Comparison of ENCODE assay signal across 1 cellular context in genomic region chr2:230268606-230269222, GRCh38.
TF ChIP-seq lines count a peak whose summit lies in the region.

No MANE protein-coding gene starts in this region.

TF ChIP-seq in GM12878, 131 proteins besides CTCF, POLR2A, EP300 and RAD21:
- no peak for TF ChIP-seq MTA2 (IDR thresholded peaks at IDR 0.05; ENCODE audit: low read depth)
- no peak for TF ChIP-seq HCFC1 (IDR thresholded peaks at IDR 0.05; ENCODE audit: low read length)
- TF ChIP-seq IKZF1 (conservative IDR thresholded peaks at IDR 0.05), result no peak; the same call in 1 of the 2 replicates
- TF ChIP-seq PML (IDR thresholded peaks at IDR 0.05; ENCODE audit: low read length), result no peak
- TF ChIP-seq RELB (IDR thresholded peaks at IDR 0.05; ENCODE audit: low read depth), result 0 out of 2 replicates have a peak, but pooled peaks have one; percentile 18
- TF ChIP-seq ZNF217 (IDR thresholded peaks at IDR 0.05), result no peak
- no peak for TF ChIP-seq SKIL (IDR thresholded peaks at IDR 0.05; ENCODE audit: low read depth, poor library complexity, severe bottlenecking)
- TF ChIP-seq SUPT20H (IDR thresholded peaks at IDR 0.05; ENCODE audit: borderline replicate concordance, control insufficient read depth, low read depth, low read length), result no peak
- TF ChIP-seq PKNOX1 (IDR thresholded peaks at IDR 0.05), result no peak
- no peak for TF ChIP-seq SMAD5 (IDR thresholded peaks at IDR 0.05; ENCODE audit: low read depth)
- TF ChIP-seq IKZF2 (IDR thresholded peaks at IDR 0.05), result 0 out of 4 replicates have a peak, but pooled peaks have one; percentile 21 to 27
- TF ChIP-seq NFIC (IDR thresholded peaks at IDR 0.05; ENCODE audit: low read depth, low read length), result no peak
- peak in 1 of 2 experiments; percentile 47; a peak in 2 of 4 replicates for TF ChIP-seq ETV6 (conservative IDR thresholded peaks at IDR 0.05 in 1 of 2, IDR thresholded peaks at IDR 0.05 in 1 of 2; ENCODE audit: borderline replicate concordance in 1 of 2, low read depth in 1 of 2)
- TF ChIP-seq JUNB (IDR thresholded peaks at IDR 0.05), result peak; percentile 39; the same call in 1 of the 2 replicates
- no peak for TF ChIP-seq RB1 (IDR thresholded peaks at IDR 0.05; ENCODE audit: borderline replicate concordance)
- no peak for TF ChIP-seq ZNF207 (IDR thresholded peaks at IDR 0.05; ENCODE audit: borderline replicate concordance)
- TF ChIP-seq BRCA1 (IDR thresholded peaks at IDR 0.05; ENCODE audit: low read depth, low read length), result no peak
- no peak for TF ChIP-seq HDGF (IDR thresholded peaks at IDR 0.05)
- no peak for TF ChIP-seq NKRF (conservative IDR thresholded peaks at IDR 0.05)
- TF ChIP-seq BCL11A (IDR thresholded peaks at IDR 0.05; ENCODE audit: low read depth, low read length), result 0 out of 2 replicates have a peak, but pooled peaks have one; percentile 14
- TF ChIP-seq SPI1 (IDR thresholded peaks at IDR 0.05; ENCODE audit: borderline replicate concordance, insufficient read depth, low read depth, low read length), result no peak
TF ChIP-seq in GM12878: peak in this region for 5.
